ENCODE assay signal across 22 cellular contexts in the genomic region with DNA sequence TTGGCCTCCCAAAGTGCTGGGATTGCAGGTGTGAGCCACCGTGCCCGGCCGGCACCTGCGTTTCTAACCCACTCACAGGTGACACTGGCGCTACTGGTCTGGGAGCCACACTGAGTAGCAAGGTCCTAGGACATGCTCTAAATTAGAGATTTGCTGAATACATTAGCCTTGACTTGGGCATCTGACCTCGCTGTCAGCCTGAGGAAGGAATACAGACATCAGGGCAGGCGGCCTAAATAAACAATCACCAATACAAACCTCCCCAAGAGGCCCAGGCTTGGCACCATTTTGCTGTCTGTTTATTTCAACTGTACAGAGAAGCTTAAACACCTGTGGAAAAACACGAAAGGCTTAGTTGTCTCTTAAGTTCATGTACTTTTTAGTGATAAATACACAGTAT. TPM values are rescaled to one million over a fixed set of nuclear protein-coding genes. Genes with fewer than 3 reads are reported as not detected.
DNase-seq lines count a peak whose midpoint lies in the region; ATAC-seq, FAIRE-seq and TF ChIP-seq lines count a peak whose summit lies in the region.
"Had no signal": no experiment of that assay in that cellular context is flagged by ENCODE, and none has a peak within 500 bp of the region (broad histone marks: within the 10 kb centered on the region; RNA-seq: fewer than 3 reads in every experiment).

No MANE protein-coding gene starts in this region.

- H3K27me3 ChIP-seq in ectodermal cell (ENCODE audit: control insufficient read depth, insufficient read depth, low read length, poor library complexity, severe bottlenecking) (no peaks in the 10 kb centered on the region), small intestine (ENCODE audit: control insufficient read depth in 2 of 2, insufficient read depth in 2 of 2, low read length in 2 of 2) (no peaks in the 10 kb centered on the region)
- H3K27me3 ChIP-seq: BLaER1, heart left ventricle, transverse colon had no signal

- FAIRE-seq in small intestine (lab: Jason Lieb, UNC): no peak

- no peaks in the 10 kb centered on the region for H3K9me3 Mint-ChIP-seq in nephron progenitor cell
- H3K9me3 Mint-ChIP-seq: central memory CD8-positive, alpha-beta T cell; naive B cell had no signal

- H3K36me3 ChIP-seq in ectodermal cell (ENCODE audit: control insufficient read depth, insufficient read depth, low read length) (no peaks in the 10 kb centered on the region), small intestine (ENCODE audit: control insufficient read depth in 2 of 2, insufficient read depth in 2 of 2, low read length in 2 of 2) (peaks cover 0 to 3% of the 10 kb centered on the region in 2 donors)

- H3K36me3 Mint-ChIP-seq in nephron progenitor cell (ENCODE audit: low read depth): peaks cover 29% of the 10 kb centered on the region
- H3K36me3 Mint-ChIP-seq: naive B cell had no signal

- H3K27ac ChIP-seq in ectodermal cell (ENCODE audit: insufficient read depth, low read depth, low read length, poor library complexity, severe bottlenecking): peak overlapping the region; percentile 81
- H3K27ac ChIP-seq in small intestine (ENCODE audit: low read depth in 1 of 2, low read length in 1 of 2): no peak overlapping the region
- H3K27ac ChIP-seq: BLaER1 had no signal

- H3K4me3 Mint-ChIP-seq in nephron progenitor cell: no peak overlapping the region
- H3K4me3 Mint-ChIP-seq: central memory CD8-positive, alpha-beta T cell had no signal

- H3K4me3 ChIP-seq in ectodermal cell (ENCODE audit: insufficient read depth, low read depth, low read length): no peak overlapping the region
- no peak overlapping the region for H3K4me3 ChIP-seq in small intestine (ENCODE audit: low read depth in 1 of 2, low read length in 2 of 2)
- H3K4me3 ChIP-seq: BLaER1, heart left ventricle, transverse colon had no signal

- H3K9me3 ChIP-seq in ectodermal cell (ENCODE audit: control insufficient read depth, low read length) (no peaks in the 10 kb centered on the region), small intestine (ENCODE audit: control insufficient read depth, low read depth) (no peaks in the 10 kb centered on the region)
- H3K9me3 ChIP-seq: BLaER1, heart left ventricle, transverse colon had no signal

- H3K4me1 Mint-ChIP-seq in nephron progenitor cell: peaks cover 48% of the 10 kb centered on the region

- DNase-seq in DMS153 (lab: John Stamatoyannopoulos, UW) (peak; percentile 8), DMS153 treated with DMSO at 0.1 percent for 48 hours (lab: John Stamatoyannopoulos, UW; ENCODE audit: unreplicated experiment) (no peak), NCI-H2029 (lab: John Stamatoyannopoulos, UW) (peak; percentile 84), nephron progenitor cell (no peak), small intestine (no peak), H4 (ENCODE audit: low spot score) (no peak)
- DNase-seq: activated CD4-positive, CD25-positive, alpha-beta regulatory T cell; activated effector memory CD4-positive, alpha-beta T cell treated with Interleukin-2 at 50 U/mL for 16 hours; amygdala; DND-41; effector CD8-positive, alpha-beta T cell; heart left ventricle; mammary epithelial cell; naive B cell; NCI-H1694; retina; stimulated activated naive CD4-positive, alpha-beta T cell treated with Interleukin-2 at 50 U/mL for 16 hours; transverse colon had no signal

- H3K27ac Mint-ChIP-seq in nephron progenitor cell: peak overlapping the region; percentile 97

- H3K4me1 ChIP-seq in ectodermal cell (ENCODE audit: control insufficient read depth, insufficient read depth, low read length) (peaks cover 24% of the 10 kb centered on the region), small intestine (ENCODE audit: control insufficient read depth in 2 of 2, insufficient read depth in 1 of 2, low read depth in 1 of 2, low read length in 1 of 2) (no peaks in the 10 kb centered on the region)

- WGBS in ectodermal cell, 2 experiments: 96 to 97% methylated on average over 8 of the region's 8 CpGs
- 86 to 91% (median 89%) methylated on average over 8 of the region's 8 CpGs for WGBS in small intestine, 3 donors

- no peaks in the 10 kb centered on the region for H3K27me3 Mint-ChIP-seq in nephron progenitor cell (ENCODE audit: low read depth, poor library complexity)
- H3K27me3 Mint-ChIP-seq: central memory CD8-positive, alpha-beta T cell; naive B cell had no signal

- TF ChIP-seq CTCF in nephron progenitor cell (IDR thresholded peaks at IDR 0.05): no peak

- no peak for ATAC-seq in HG03280 (IDR thresholded peaks at IDR 0.05; ENCODE audit: unreplicated experiment)
- ATAC-seq: heart left ventricle had no signal

RNA-seq across cellular contexts. Expression of a gene that starts 27.5 kb away (rescaled TPM):
- polyA plus RNA-seq in ectodermal cell (2013, experiment 1 of 4): 12.7 TPM
- polyA plus RNA-seq in ectodermal cell (2013, experiment 2 of 4): 18.8 TPM
- 14.8 TPM for polyA plus RNA-seq in ectodermal cell (2013, experiment 3 of 4)
- 16.0 TPM for polyA plus RNA-seq in ectodermal cell (2013, experiment 4 of 4)
- polyA plus RNA-seq in small intestine: 10 to 100 TPM; 17.5 to 49.6 (median 37.3) TPM
- total RNA-seq in H4 (2014; rRNA removed; shearing (Covaris generic)): 52.3 and 61.7 TPM in 2 replicates

RNA-seq across cellular contexts. Expression of a gene that starts 59.1 kb away (rescaled TPM):
- polyA plus RNA-seq in ectodermal cell (2013, experiment 1 of 4): 35.5 TPM
- 37.6 TPM for polyA plus RNA-seq in ectodermal cell (2013, experiment 2 of 4)
- 26.4 TPM for polyA plus RNA-seq in ectodermal cell (2013, experiment 3 of 4)
- polyA plus RNA-seq in ectodermal cell (2013, experiment 4 of 4): 29.5 TPM
- 10 to 100 TPM; 25.4 to 44.5 (median 34.5) TPM for polyA plus RNA-seq in small intestine
- 3.2 and 4.1 TPM in 2 replicates for total RNA-seq in H4 (2014; rRNA removed; shearing (Covaris generic))

Comparison
In these comparisons a context has a peak if more than half of its experiments do, and no peak if none do; other contexts are left out.
1. DNase-seq: peak in DMS153 (single experiment) and NCI-H2029 (single experiment); none in DMS153 treated with DMSO at 0.1 percent for 48 hours (single experiment), nephron progenitor cell (single experiment), small intestine (single experiment) and H4 (single experiment).